1 cellular context compared by ENCODE assay signal in the genomic region with DNA sequence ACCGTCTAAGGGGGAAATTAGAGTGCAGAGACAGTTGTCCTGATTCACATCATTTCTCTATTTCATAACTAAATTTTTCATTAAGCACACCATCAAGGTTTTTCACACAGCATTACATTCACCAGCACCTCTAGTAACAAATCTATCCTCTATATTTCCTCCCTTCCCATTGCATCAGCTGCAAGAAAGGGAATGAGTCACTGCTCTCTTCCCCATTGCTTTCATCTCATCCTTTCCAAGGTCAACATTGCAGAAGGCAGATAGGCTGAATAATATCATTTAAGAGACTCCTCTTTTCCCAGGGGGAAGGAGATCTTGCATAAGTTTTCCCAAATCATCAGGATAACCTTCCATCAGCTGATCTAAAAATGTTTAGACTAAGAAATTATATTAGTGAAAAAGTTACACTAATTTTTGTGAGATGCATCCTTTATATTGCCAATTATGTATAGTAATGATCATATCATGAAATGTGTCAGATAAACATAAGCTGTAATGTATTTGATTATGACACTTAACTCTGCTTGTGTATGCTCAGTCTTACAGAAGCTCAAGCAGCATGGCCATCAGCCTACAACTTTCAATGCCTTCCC.
TF ChIP-seq lines count a peak whose summit lies in the region.

No MANE protein-coding gene starts in this region.

TF ChIP-seq in A549, 52 proteins besides CTCF, POLR2A, EP300 and RAD21 (continued from another document):
- TF ChIP-seq, protein P1, sequence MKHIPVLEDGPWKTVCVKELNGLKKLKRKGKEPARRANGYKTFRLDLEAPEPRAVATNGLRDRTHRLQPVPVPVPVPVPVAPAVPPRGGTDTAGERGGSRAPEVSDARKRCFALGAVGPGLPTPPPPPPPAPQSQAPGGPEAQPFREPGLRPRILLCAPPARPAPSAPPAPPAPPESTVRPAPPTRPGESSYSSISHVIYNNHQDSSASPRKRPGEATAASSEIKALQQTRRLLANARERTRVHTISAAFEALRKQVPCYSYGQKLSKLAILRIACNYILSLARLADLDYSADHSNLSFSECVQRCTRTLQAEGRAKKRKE (CRISPR knock-in tag; IDR thresholded peaks at IDR 0.05; ENCODE audit: low read depth): no peak
- TF ChIP-seq SREBF2 (IDR thresholded peaks at IDR 0.05) (no peak), GATA3 (IDR thresholded peaks at IDR 0.05; ENCODE audit: borderline replicate concordance) (no peak), NFE2L2 (conservative IDR thresholded peaks at IDR 0.05; ENCODE audit: low read length) (no peak), JUNB (IDR thresholded peaks at IDR 0.05) (peak; percentile 87), MYC (IDR thresholded peaks at IDR 0.05; ENCODE audit: borderline replicate concordance, low read length) (no peak), NPAS2 (CRISPR knock-in tag; IDR thresholded peaks at IDR 0.05; ENCODE audit: borderline replicate concordance) (no peak), ESRRA (IDR thresholded peaks at IDR 0.05; ENCODE audit: borderline replicate concordance, low read length) (peak; percentile 18; the same call in 1 of the 2 replicates), FOXS1 (CRISPR knock-in tag; IDR thresholded peaks at IDR 0.05) (no peak), CHD2 (IDR thresholded peaks at IDR 0.05; ENCODE audit: low read length, partially characterized antibody) (no peak)
- TF ChIP-seq, protein P2, sequence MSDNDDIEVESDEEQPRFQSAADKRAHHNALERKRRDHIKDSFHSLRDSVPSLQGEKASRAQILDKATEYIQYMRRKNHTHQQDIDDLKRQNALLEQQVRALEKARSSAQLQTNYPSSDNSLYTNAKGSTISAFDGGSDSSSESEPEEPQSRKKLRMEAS (IDR thresholded peaks at IDR 0.05): 0 out of 2 replicates have a peak, but pooled peaks have one; percentile 19
- TF ChIP-seq, protein P3, sequence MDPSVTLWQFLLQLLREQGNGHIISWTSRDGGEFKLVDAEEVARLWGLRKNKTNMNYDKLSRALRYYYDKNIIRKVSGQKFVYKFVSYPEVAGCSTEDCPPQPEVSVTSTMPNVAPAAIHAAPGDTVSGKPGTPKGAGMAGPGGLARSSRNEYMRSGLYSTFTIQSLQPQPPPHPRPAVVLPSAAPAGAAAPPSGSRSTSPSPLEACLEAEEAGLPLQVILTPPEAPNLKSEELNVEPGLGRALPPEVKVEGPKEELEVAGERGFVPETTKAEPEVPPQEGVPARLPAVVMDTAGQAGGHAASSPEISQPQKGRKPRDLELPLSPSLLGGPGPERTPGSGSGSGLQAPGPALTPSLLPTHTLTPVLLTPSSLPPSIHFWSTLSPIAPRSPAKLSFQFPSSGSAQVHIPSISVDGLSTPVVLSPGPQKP (IDR thresholded peaks at IDR 0.05; ENCODE audit: low read depth, low read length): no peak
